ENCODE assay signal across 22 cellular contexts in the genomic region with DNA sequence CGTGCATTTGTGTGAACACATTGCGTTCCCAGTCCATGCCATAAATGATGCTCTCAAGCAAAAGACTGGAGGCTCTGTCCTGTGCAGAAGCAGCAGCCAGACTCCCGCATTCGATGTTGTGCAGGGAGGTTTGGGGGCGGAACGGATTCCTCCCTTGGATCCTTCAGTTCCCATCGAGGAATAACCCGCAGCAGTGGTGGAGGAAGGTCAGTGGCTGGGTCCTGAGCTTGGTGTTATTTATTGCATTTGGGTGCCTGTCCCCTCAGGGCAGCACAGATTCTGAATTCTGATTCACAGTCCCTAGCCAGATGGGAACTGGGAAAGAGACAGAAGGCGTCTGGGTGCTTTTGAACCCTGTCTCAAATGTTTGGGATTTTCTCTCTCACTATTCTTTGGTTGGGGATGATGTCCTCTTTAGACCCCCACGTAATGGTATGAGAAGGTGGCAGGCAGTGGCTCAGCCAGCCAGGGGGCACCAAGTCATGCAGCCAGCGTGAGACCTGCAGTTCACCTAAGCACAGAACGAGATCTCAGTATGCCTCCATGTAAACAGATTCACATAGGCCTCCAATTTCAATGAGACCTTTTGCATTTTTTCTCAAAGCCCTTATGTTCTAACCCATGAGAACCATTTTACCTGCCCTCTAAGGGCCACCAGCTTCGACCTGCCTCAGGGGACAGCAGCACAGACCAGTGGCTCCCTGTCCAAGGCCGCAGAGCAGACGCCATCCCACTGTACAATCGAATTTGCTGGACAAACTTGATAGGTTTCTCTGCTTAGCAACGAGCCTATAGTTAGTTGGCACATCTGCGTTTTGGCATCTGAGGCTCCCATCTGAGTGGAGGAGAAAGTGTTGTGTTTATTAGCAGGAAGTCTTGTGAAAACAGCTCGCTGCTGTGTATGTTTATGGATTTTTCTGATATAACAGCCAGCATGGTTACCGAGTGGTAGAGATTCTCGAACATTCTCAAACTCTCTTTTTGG. TPM values are rescaled to one million over a fixed set of nuclear protein-coding genes. Genes with fewer than 3 reads are reported as not detected.
DNase-seq lines count a peak whose midpoint lies in the region; ATAC-seq and TF ChIP-seq lines count a peak whose summit lies in the region.
"Had no signal": no experiment of that assay in that cellular context is flagged by ENCODE, and none has a peak within 500 bp of the region (broad histone marks: within the 10 kb centered on the region; RNA-seq: fewer than 3 reads in every experiment).

No MANE protein-coding gene starts in this region.

- 89% methylated on average over 20 of the region's 21 CpGs for WGBS in mammary epithelial cell (ENCODE audit: low coverage, missing lambda C conversion rate)

- no peak overlapping the region for H3K4me2 ChIP-seq in mammary epithelial cell (ENCODE audit: insufficient read depth, low read depth, low read length)

- TF ChIP-seq CTCF in choroid plexus epithelial cell (conservative IDR thresholded peaks at IDR 0.05; ENCODE audit: low read depth, low read length) = no peak
- TF ChIP-seq CTCF in mesothelial cell of epicardium (IDR thresholded peaks at IDR 0.05; ENCODE audit: unreplicated experiment) = no peak
- no peak for TF ChIP-seq CTCF in mammary epithelial cell (conservative IDR thresholded peaks at IDR 0.05 in 1 of 2, IDR thresholded peaks at IDR 0.05 in 1 of 2; ENCODE audit: extremely low read depth in 1 of 2, insufficient read depth in 1 of 2, low read depth in 1 of 2, low read length in 2 of 2)

- CTCF ChIA-PET in mammary epithelial cell (lab: Charles Lee; ENCODE audit: low non-redundant PET) = no interaction called here

- DNase-seq in Right ventricle myocardium superior (peak; percentile 13), Right ventricle myocardium inferior (ENCODE audit: missing footprints) (no peak), choroid plexus epithelial cell (ENCODE audit: low read depth) (peak; percentile 48), mesothelial cell of epicardium (ENCODE audit: low spot score in 2 of 2, unreplicated experiment in 2 of 2) (no peak), mammary epithelial cell (no peak), NCI-H1930 (lab: John Stamatoyannopoulos, UW) (no peak), AML-193 (lab: John Stamatoyannopoulos, UW) (no peak)
- DNase-seq: activated CD4-positive, alpha-beta memory T cell treated with anti-CD3 and anti-CD28 coated beads for 36 hours; C1 segment of cervical spinal cord; effector memory CD4-positive, alpha-beta T cell; MM.1S; mucosa of descending colon; NCI-H187; SJCRH30; stimulated activated CD4-positive, alpha-beta T cell treated with anti-CD3 and anti-CD28 coated beads, Interleukin-12 subunit alpha, Interleukin-12 subunit beta, amount 100 ng/mL, for 4 hours; stimulated activated CD8-positive, alpha-beta memory T cell treated with anti-CD3 and anti-CD28 coated beads, Interleukin-4, amount 100 ng/mL, for 48 hours; T-helper 2 cell had no signal

- H3K27me3 ChIP-seq in mammary epithelial cell (ENCODE audit: insufficient read depth, low read length) = no peaks in the 10 kb centered on the region
- H3K27me3 ChIP-seq: ascending aorta, left lung, SJCRH30 had no signal

- H3K27ac Mint-ChIP-seq in mesothelial cell of epicardium = peak overlapping the region; percentile 26
- H3K27ac Mint-ChIP-seq: activated CD4-positive, alpha-beta memory T cell treated with anti-CD3 and anti-CD28 coated beads for 36 hours; activated naive CD4-positive, alpha-beta T cell treated with anti-CD3 and anti-CD28 coated beads, Interleukin-2, amount 50 U/mL, for 24 hours; IgD-negative memory B cell had no signal

- dilution Hi-C loops in mammary epithelial cell (cut with HindIII; ENCODE audit: low sequenced_read_pairs) = no loop called here

- H3K9me3 Mint-ChIP-seq in mesothelial cell of epicardium = no peaks in the 10 kb centered on the region
- H3K9me3 Mint-ChIP-seq: activated CD4-positive, alpha-beta memory T cell treated with anti-CD3 and anti-CD28 coated beads for 36 hours; activated naive CD4-positive, alpha-beta T cell treated with anti-CD3 and anti-CD28 coated beads, Interleukin-2, amount 50 U/mL, for 24 hours; IgD-negative memory B cell had no signal

- H2AFZ ChIP-seq in mammary epithelial cell (ENCODE audit: low read depth, low read length) = no peak overlapping the region

- intact Hi-C loops in Right ventricle myocardium superior (cut with DNase I) (no loop called here), Right ventricle myocardium inferior (cut with DNase I) (loop anchor here (2.0 to 5.0 kb wide), 2 partner anchors 16 to 93 kb away; no protein-coding TSS in a partner anchor), mammary epithelial cell (cut with micrococcal nuclease) (no loop called here)

- H3K9ac ChIP-seq in mammary epithelial cell (ENCODE audit: insufficient read depth, low read length) = no peak overlapping the region

- H3K4me1 ChIP-seq in mammary epithelial cell (ENCODE audit: insufficient read depth, low read length) = peaks cover 9% of the 10 kb centered on the region
- H3K4me1 ChIP-seq: SJCRH30 had no signal

- no peaks in the 10 kb centered on the region for H3K36me3 ChIP-seq in mammary epithelial cell (ENCODE audit: insufficient read depth, low read length)

- no peak overlapping the region for H3K27ac ChIP-seq in mammary epithelial cell (ENCODE audit: insufficient read depth, low read depth, low read length)
- H3K27ac ChIP-seq: ascending aorta, left lung, SJCRH30 had no signal

- H3K9me3 ChIP-seq in mammary epithelial cell (replicated peaks; ENCODE audit: insufficient read depth, low read length) = no peaks in the 10 kb centered on the region
- H3K9me3 ChIP-seq: ascending aorta, left lung, mucosa of descending colon, SJCRH30 had no signal

- ATAC-seq in Right ventricle myocardium superior (ENCODE audit: poor library complexity) (no peak), Right ventricle myocardium inferior (no peak), HG03378 (IDR thresholded peaks at IDR 0.05; ENCODE audit: unreplicated experiment) (no peak)
- ATAC-seq: left lung, mucosa of descending colon had no signal

- peaks cover 3% of the 10 kb centered on the region for H3K4me1 Mint-ChIP-seq in mesothelial cell of epicardium

- H3K79me2 ChIP-seq in mammary epithelial cell (ENCODE audit: insufficient read depth, low read length) = no peaks in the 10 kb centered on the region

- no peaks in the 10 kb centered on the region for H4K20me1 ChIP-seq in mammary epithelial cell (ENCODE audit: insufficient read depth, low read length)

- no TSS peak for BruUV-seq in mammary epithelial cell (replicated peaks; lab: Mats Ljungman, UMichigan)

- in situ Hi-C loops in mammary epithelial cell (cut with MboI; ENCODE audit: low sequenced_read_pairs in 2 of 2) = no loop called here

- H3K4me3 ChIP-seq in choroid plexus epithelial cell (ENCODE audit: low read depth, low read length) (no peak overlapping the region), mammary epithelial cell (replicated peaks in 1 of 3; ENCODE audit: insufficient read depth in 1 of 3, low read depth in 2 of 3, low read length in 3 of 3) (no peak overlapping the region)
- H3K4me3 ChIP-seq: ascending aorta, left lung, mucosa of descending colon, SJCRH30 had no signal

- peaks cover 13% of the 10 kb centered on the region for H3K27me3 Mint-ChIP-seq in mesothelial cell of epicardium (ENCODE audit: low read depth)
- H3K27me3 Mint-ChIP-seq: activated CD4-positive, alpha-beta memory T cell treated with anti-CD3 and anti-CD28 coated beads for 36 hours had no signal

- H3K36me3 Mint-ChIP-seq in mesothelial cell of epicardium = peaks cover 22% of the 10 kb centered on the region
- H3K36me3 Mint-ChIP-seq: activated naive CD4-positive, alpha-beta T cell treated with anti-CD3 and anti-CD28 coated beads, Interleukin-2, amount 50 U/mL, for 24 hours; IgD-negative memory B cell had no signal

- H3K4me3 Mint-ChIP-seq in mesothelial cell of epicardium = no peak overlapping the region
- H3K4me3 Mint-ChIP-seq: activated CD4-positive, alpha-beta memory T cell treated with anti-CD3 and anti-CD28 coated beads for 36 hours; activated naive CD4-positive, alpha-beta T cell treated with anti-CD3 and anti-CD28 coated beads, Interleukin-2, amount 50 U/mL, for 24 hours; IgD-negative memory B cell had no signal

RNA-seq across cellular contexts. Expression of a gene that starts 17.8 kb away (rescaled TPM):
- total RNA-seq in Right ventricle myocardium superior (11.0 TPM), Right ventricle myocardium inferior (10.1 TPM), mesothelial cell of epicardium (48.1 to 51.6 TPM (median 49.1 TPM) in 3 replicates), mammary epithelial cell (10 to 100 TPM; 49.9 to 78.5 TPM)
- 31.5 TPM for polyA plus RNA-seq in mammary epithelial cell
- polyA minus RNA-seq in mammary epithelial cell = 18.8 TPM
- polyA plus RNA-seq: IgD-negative memory B cell had no signal

Comparison
In these comparisons a context has a peak if more than half of its experiments do, and no peak if none do; other contexts are left out.
1. DNase-seq: peak in Right ventricle myocardium superior (single experiment) and choroid plexus epithelial cell (single experiment); none in Right ventricle myocardium inferior (single experiment), mesothelial cell of epicardium (0 of 2), mammary epithelial cell (single experiment), NCI-H1930 (0 of 2) and AML-193 (0 of 2).